In the genomic region with DNA sequence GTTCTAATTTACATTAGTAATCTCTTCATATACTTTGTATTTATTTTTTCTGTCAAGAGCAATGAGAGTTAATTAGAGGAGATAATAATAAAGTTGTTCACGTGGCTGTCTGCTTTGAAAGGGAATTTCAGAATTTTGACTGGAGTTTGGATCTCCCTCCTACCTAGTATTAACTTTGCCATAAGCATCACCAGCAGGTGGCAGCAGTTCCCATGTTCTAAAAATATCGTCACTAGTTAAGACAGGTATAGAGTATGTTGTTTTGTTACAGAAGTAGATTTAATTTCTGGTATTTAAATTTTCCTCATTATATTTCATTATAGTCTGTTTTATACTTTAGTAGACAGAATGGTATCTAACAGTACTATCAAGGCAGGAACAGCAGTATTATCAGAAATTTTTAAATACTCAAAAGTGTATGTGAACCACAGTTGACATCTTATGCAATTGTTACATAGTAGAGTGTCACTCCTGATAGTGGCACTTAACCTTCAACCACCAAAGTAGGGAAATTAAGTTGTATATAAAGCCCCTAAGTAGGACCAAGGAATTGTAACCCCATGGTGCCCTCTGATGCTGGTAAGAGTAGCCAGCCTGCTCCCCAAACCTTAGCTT, we compare ENCODE assay signal across 1 cellular context.
TF ChIP-seq lines count a peak whose summit lies in the region.

No MANE protein-coding gene starts in this region.

TF ChIP-seq in H1, 55 proteins besides CTCF, POLR2A, EP300 and RAD21:
- no peak for TF ChIP-seq KDM4A (IDR thresholded peaks at IDR 0.05; ENCODE audit: low read depth, low read length, severe bottlenecking)
- no peak for TF ChIP-seq ASH2L (IDR thresholded peaks at IDR 0.05; ENCODE audit: low read length)
- TF ChIP-seq SP4 (IDR thresholded peaks at IDR 0.05; ENCODE audit: low read length): no peak
- TF ChIP-seq KDM1A (IDR thresholded peaks at IDR 0.05; ENCODE audit: borderline replicate concordance, low read length): no peak
- no peak for TF ChIP-seq POU5F1 (IDR thresholded peaks at IDR 0.05; ENCODE audit: low read depth, low read length)
- TF ChIP-seq SP1 (IDR thresholded peaks at IDR 0.05; ENCODE audit: low read depth, low read length): no peak
- TF ChIP-seq SAP30 (IDR thresholded peaks at IDR 0.05; ENCODE audit: insufficient read depth, insufficient replicate concordance, low read length): no peak
- no peak for TF ChIP-seq SIRT6 (IDR thresholded peaks at IDR 0.05; ENCODE audit: low read length)
- no peak for TF ChIP-seq CTBP2 (IDR thresholded peaks at IDR 0.05; ENCODE audit: borderline replicate concordance, insufficient read depth, insufficient read length, low read length)
- no peak for TF ChIP-seq TBP (IDR thresholded peaks at IDR 0.05; ENCODE audit: low read depth, low read length)
- no peak for TF ChIP-seq SRF (IDR thresholded peaks at IDR 0.05; ENCODE audit: low read depth, low read length)
- TF ChIP-seq NRF1 (IDR thresholded peaks at IDR 0.05; ENCODE audit: low read depth, low read length): no peak
- no peak for TF ChIP-seq CBX8 (IDR thresholded peaks at IDR 0.05; ENCODE audit: borderline replicate concordance, low read depth, low read length)
- TF ChIP-seq, protein P1, sequence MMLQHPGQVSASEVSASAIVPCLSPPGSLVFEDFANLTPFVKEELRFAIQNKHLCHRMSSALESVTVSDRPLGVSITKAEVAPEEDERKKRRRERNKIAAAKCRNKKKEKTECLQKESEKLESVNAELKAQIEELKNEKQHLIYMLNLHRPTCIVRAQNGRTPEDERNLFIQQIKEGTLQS (IDR thresholded peaks at IDR 0.05; ENCODE audit: insufficient read depth, low read depth, low read length): no peak
- TF ChIP-seq RNF2 (IDR thresholded peaks at IDR 0.05; ENCODE audit: borderline replicate concordance, low read depth, low read length, missing control alignments, poor library complexity, severe bottlenecking): no peak
- TF ChIP-seq BACH1 (IDR thresholded peaks at IDR 0.05; ENCODE audit: low read length): no peak
- no peak for TF ChIP-seq JUND (IDR thresholded peaks at IDR 0.05; ENCODE audit: low read length)
- no peak for TF ChIP-seq CHD7 (IDR thresholded peaks at IDR 0.05; ENCODE audit: insufficient replicate concordance, low read length)
- TF ChIP-seq SUZ12 (IDR thresholded peaks at IDR 0.05; ENCODE audit: low read length): no peak
TF ChIP-seq in H1: peak in this region for 0.
